23 cellular contexts compared by ENCODE assay signal in genomic region chr3:114727373-114727772, GRCh38.
DNase-seq lines count a peak whose midpoint lies in the region; ATAC-seq and TF ChIP-seq lines count a peak whose summit lies in the region.
"Had no signal": no experiment of that assay in that cellular context is flagged by ENCODE, and none has a peak within 500 bp of the region (broad histone marks: within the 10 kb centered on the region; RNA-seq: fewer than 3 reads in every experiment).

No MANE protein-coding gene starts in this region.

- H3K4me3 Mint-ChIP-seq in stimulated activated memory B cell treated with anti-CD40 and anti-IgM and Interleukin-4, amounts not matched to agents 10 μg/mL and 1 μg/mL and 100 μg/mL, for 72 hours, result no peak overlapping the region
- no peak overlapping the region for H3K4me3 Mint-ChIP-seq in activated naive CD4-positive, alpha-beta T cell treated with anti-CD3 and anti-CD28 coated beads, Interleukin-2, amount 10 ng/mL, durations not matched to agents 7 days and 5 days
- H3K4me3 Mint-ChIP-seq: activated CD8-positive, alpha-beta T cell treated with anti-CD3 and anti-CD28 coated beads for 36 hours; activated T-cell treated with anti-CD3 and anti-CD28 coated beads, Interleukin-2, amount 50 U/mL, for 4 hours; nephron progenitor cell; stimulated activated naive CD8-positive, alpha-beta T cell treated with anti-CD3 and anti-CD28 coated beads, Interleukin-15, Interleukin-2, amounts not matched to agents 100 ng/mL and 50 ng/mL, for 24 hours; T-helper 2 cell treated with Interferon-gamma antibody and Interleukin-4, amounts not matched to agents 5 μg/mL and 100 μg/mL, for 36 hours had no signal

- no peaks in the 10 kb centered on the region for H3K36me3 Mint-ChIP-seq in stimulated activated memory B cell treated with anti-CD40 and anti-IgM and Interleukin-4, amounts not matched to agents 10 μg/mL and 1 μg/mL and 100 μg/mL, for 72 hours
- H3K36me3 Mint-ChIP-seq in activated naive CD4-positive, alpha-beta T cell treated with anti-CD3 and anti-CD28 coated beads, Interleukin-2, amount 10 ng/mL, durations not matched to agents 7 days and 5 days, result no peaks in the 10 kb centered on the region

- peaks cover 34% of the 10 kb centered on the region for H3K4me1 Mint-ChIP-seq in stimulated activated memory B cell treated with anti-CD40 and anti-IgM and Interleukin-4, amounts not matched to agents 10 μg/mL and 1 μg/mL and 100 μg/mL, for 72 hours
- no peaks in the 10 kb centered on the region for H3K4me1 Mint-ChIP-seq in activated naive CD4-positive, alpha-beta T cell treated with anti-CD3 and anti-CD28 coated beads, Interleukin-2, amount 10 ng/mL, durations not matched to agents 7 days and 5 days
- H3K4me1 Mint-ChIP-seq: nephron progenitor cell had no signal

- CTCF ChIA-PET in activated naive CD4-positive, alpha-beta T cell treated with anti-CD3 and anti-CD28 coated beads, Interleukin-2, amount 10 ng/mL, durations not matched to agents 7 days and 5 days (lab: Charles Lee), result no interaction called here

- DNase-seq in GM20000 (ENCODE audit: low spot score) (peak; percentile 22), NCI-H2227 (lab: John Stamatoyannopoulos, UW; ENCODE audit: unreplicated experiment) (no peak)
- DNase-seq in activated naive CD4-positive, alpha-beta T cell treated with anti-CD3 and anti-CD28 coated beads, Interleukin-2, amount 10 ng/mL, durations not matched to agents 7 days and 5 days, result no peak
- no peak for DNase-seq in activated CD8-positive, alpha-beta memory T cell treated with anti-CD3 and anti-CD28 coated beads, Interleukin-2, amount 50 U/mL, for 48 hours
- DNase-seq: activated CD4-positive, CD25-positive, alpha-beta regulatory T cell; activated CD8-positive, alpha-beta T cell treated with anti-CD3 and anti-CD28 coated beads for 36 hours; activated naive CD4-positive, alpha-beta T cell treated with anti-CD3 and anti-CD28 coated beads, Interleukin-2, amount 50 U/mL, for 16 hours; activated T-cell treated with anti-CD3 and anti-CD28 coated beads, Interleukin-2, amount 50 U/mL, for 4 hours; Calu3; effector memory CD4-positive, alpha-beta T cell; esophagus squamous epithelium; Karpas-422; midbrain; NCI-H69; nephron progenitor cell; posterior cingulate gyrus; sigmoid colon had no signal

- no peak overlapping the region for H3K27ac Mint-ChIP-seq in stimulated activated memory B cell treated with anti-CD40 and anti-IgM and Interleukin-4, amounts not matched to agents 10 μg/mL and 1 μg/mL and 100 μg/mL, for 72 hours
- no peak overlapping the region for H3K27ac Mint-ChIP-seq in activated naive CD4-positive, alpha-beta T cell treated with anti-CD3 and anti-CD28 coated beads, Interleukin-2, amount 10 ng/mL, durations not matched to agents 7 days and 5 days
- H3K27ac Mint-ChIP-seq: activated CD8-positive, alpha-beta T cell treated with anti-CD3 and anti-CD28 coated beads for 36 hours; nephron progenitor cell; stimulated activated naive CD8-positive, alpha-beta T cell treated with anti-CD3 and anti-CD28 coated beads, Interleukin-15, Interleukin-2, amounts not matched to agents 100 ng/mL and 50 ng/mL, for 24 hours; T-helper 2 cell treated with Interferon-gamma antibody and Interleukin-4, amounts not matched to agents 5 μg/mL and 100 μg/mL, for 36 hours had no signal

- TF ChIP-seq CTCF in GM20000 (IDR thresholded peaks at IDR 0.05; ENCODE audit: extremely low read depth, missing control alignments), result no peak

- peak; percentile 68 for ATAC-seq in GM18505 (IDR thresholded peaks at IDR 0.05; ENCODE audit: unreplicated experiment)
- peak; percentile 72 for ATAC-seq in HG03025 (IDR thresholded peaks at IDR 0.05; ENCODE audit: low FRiP score, unreplicated experiment)
- peak; percentile 61 for ATAC-seq in stimulated activated memory B cell treated with anti-CD40 and anti-IgM and Interleukin-4, amounts not matched to agents 10 μg/mL and 1 μg/mL and 100 μg/mL, for 72 hours
- ATAC-seq: activated CD8-positive, alpha-beta T cell treated with anti-CD3 and anti-CD28 coated beads for 36 hours; activated T-cell treated with anti-CD3 and anti-CD28 coated beads, Interleukin-2, amount 50 U/mL, for 4 hours; left lobe of liver had no signal

- TF ChIP-seq POLR2A in GM18505 (IDR thresholded peaks at IDR 0.05; ENCODE audit: borderline replicate concordance, extremely low read depth, insufficient read depth, insufficient read length), result no peak

- no peaks in the 10 kb centered on the region for H3K9me3 Mint-ChIP-seq in stimulated activated memory B cell treated with anti-CD40 and anti-IgM and Interleukin-4, amounts not matched to agents 10 μg/mL and 1 μg/mL and 100 μg/mL, for 72 hours
- H3K9me3 Mint-ChIP-seq in activated naive CD4-positive, alpha-beta T cell treated with anti-CD3 and anti-CD28 coated beads, Interleukin-2, amount 10 ng/mL, durations not matched to agents 7 days and 5 days, result no peaks in the 10 kb centered on the region
- H3K9me3 Mint-ChIP-seq: activated CD8-positive, alpha-beta T cell treated with anti-CD3 and anti-CD28 coated beads for 36 hours; activated T-cell treated with anti-CD3 and anti-CD28 coated beads, Interleukin-2, amount 50 U/mL, for 4 hours; nephron progenitor cell; stimulated activated naive CD8-positive, alpha-beta T cell treated with anti-CD3 and anti-CD28 coated beads, Interleukin-15, Interleukin-2, amounts not matched to agents 100 ng/mL and 50 ng/mL, for 24 hours; T-helper 2 cell treated with Interferon-gamma antibody and Interleukin-4, amounts not matched to agents 5 μg/mL and 100 μg/mL, for 36 hours had no signal

- no peaks in the 10 kb centered on the region for H3K27me3 Mint-ChIP-seq in stimulated activated memory B cell treated with anti-CD40 and anti-IgM and Interleukin-4, amounts not matched to agents 10 μg/mL and 1 μg/mL and 100 μg/mL, for 72 hours
- no peaks in the 10 kb centered on the region for H3K27me3 Mint-ChIP-seq in activated naive CD4-positive, alpha-beta T cell treated with anti-CD3 and anti-CD28 coated beads, Interleukin-2, amount 10 ng/mL, durations not matched to agents 7 days and 5 days
- H3K27me3 Mint-ChIP-seq: activated CD8-positive, alpha-beta T cell treated with anti-CD3 and anti-CD28 coated beads for 36 hours; stimulated activated naive CD8-positive, alpha-beta T cell treated with anti-CD3 and anti-CD28 coated beads, Interleukin-15, Interleukin-2, amounts not matched to agents 100 ng/mL and 50 ng/mL, for 24 hours had no signal
